Comparison of ENCODE assay signal across 31 cellular contexts in the genomic region with DNA sequence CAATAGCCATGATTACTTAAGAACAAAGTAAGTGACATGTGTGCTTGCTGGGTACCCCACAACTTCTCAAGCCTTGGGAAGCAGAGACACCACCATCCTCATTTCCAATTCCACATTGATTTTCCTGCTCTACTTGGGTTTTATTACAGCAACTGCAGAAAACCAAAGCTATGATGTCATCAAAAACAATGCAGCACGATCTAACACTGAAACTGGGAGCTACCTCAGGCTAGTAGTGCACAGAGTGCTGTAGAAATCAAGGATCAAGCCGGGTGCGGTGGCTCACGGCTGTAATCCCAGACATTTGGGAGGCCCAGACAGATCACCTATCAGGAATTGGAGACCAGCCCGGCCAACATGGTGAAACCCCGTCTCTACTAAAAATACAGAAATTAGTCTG.
"Had no signal": no experiment of that assay in that cellular context is flagged by ENCODE, and none has a peak within 500 bp of the region (broad histone marks: within the 10 kb centered on the region; RNA-seq: fewer than 3 reads in every experiment).

No MANE protein-coding gene starts in this region.

- H3K4me3 ChIP-seq: ascending aorta, K562, MG63, SJCRH30 had no signal

- H3K4me1 Mint-ChIP-seq: activated naive CD4-positive, alpha-beta T cell treated with anti-CD3 and anti-CD28 coated beads, Interleukin-2, amount 50 U/mL, for 24 hours; WTC11 had no signal

- H3K27ac ChIP-seq: ascending aorta, SJCRH30 had no signal

- H3K9me3 ChIP-seq: ascending aorta, MG63, SJCRH30 had no signal

- DNase-seq: activated CD4-positive, alpha-beta T cell treated with anti-CD3 and anti-CD28 coated beads for 48 hours; activated CD4-positive, alpha-beta T cell treated with anti-CD3 and anti-CD28 coated beads, Interleukin-2, amount 50 U/mL, for 4 hours; activated CD4-positive, CD25-positive, alpha-beta regulatory T cell treated with anti-CD3 and anti-CD28 coated beads, Interleukin-2, amount 50 U/mL, for 72 hours; activated CD8-positive, alpha-beta memory T cell treated with anti-CD3 and anti-CD28 coated beads, Interleukin-2, amount 50 U/mL, for 48 hours; activated CD8-positive, alpha-beta T cell treated with anti-CD3 and anti-CD28 coated beads, Interleukin-2, amount 10 ng/mL, durations not matched to agents 7 days and 5 days; activated naive CD4-positive, alpha-beta T cell; activated T-cell treated with anti-CD3 and anti-CD28 coated beads, Interleukin-2, amount 50 U/mL, for 1 hour; amniotic stem cell; MG63; MV-4-11; NCI-H1092 treated with DMSO at 0.1 percent for 48 hours; NCI-H1417 treated with DMSO at 0.1 percent for 48 hours; NCI-H1694; NCI-H2029 treated with DMSO at 0.1 percent for 48 hours; NCI-H345; NCI-H510A; NCI-H69; NK-92 treated with Interleukin-12 subunit alpha and Interleukin-12 subunit beta, amount 100 ng/mL, for 24 hours; OCI-M1; Right ventricle myocardium superior; RPMI8226; SW 1271 had no signal

- H3K27me3 ChIP-seq: ascending aorta, MG63, SJCRH30 had no signal

- H3K27ac Mint-ChIP-seq: activated CD8-positive, alpha-beta T cell treated with anti-CD3 and anti-CD28 coated beads, Interleukin-2, amount 10 ng/mL, durations not matched to agents 7 days and 5 days; activated naive CD4-positive, alpha-beta T cell treated with anti-CD3 and anti-CD28 coated beads, Interleukin-2, amount 50 U/mL, for 24 hours; T-helper 1 cell treated with Interleukin-12 subunit alpha and Interleukin-12 subunit beta and Interleukin-4 antibody, amounts not matched to agents 30 μg/mL and 1 μg/mL, for 36 hours; WTC11 had no signal

- H3K27me3 Mint-ChIP-seq: activated naive CD4-positive, alpha-beta T cell treated with anti-CD3 and anti-CD28 coated beads, Interleukin-2, amount 50 U/mL, for 24 hours had no signal

- H3K36me3 Mint-ChIP-seq: activated naive CD4-positive, alpha-beta T cell treated with anti-CD3 and anti-CD28 coated beads, Interleukin-2, amount 50 U/mL, for 24 hours; brain; WTC11 had no signal

- H3K9me3 Mint-ChIP-seq: activated naive CD4-positive, alpha-beta T cell treated with anti-CD3 and anti-CD28 coated beads, Interleukin-2, amount 50 U/mL, for 24 hours; T-helper 1 cell treated with Interleukin-12 subunit alpha and Interleukin-12 subunit beta and Interleukin-4 antibody, amounts not matched to agents 30 μg/mL and 1 μg/mL, for 36 hours; WTC11 had no signal

- ATAC-seq: activated CD8-positive, alpha-beta T cell treated with anti-CD3 and anti-CD28 coated beads, Interleukin-2, amount 10 ng/mL, durations not matched to agents 7 days and 5 days; K562; Panc1; SK-N-SH treated with all-trans-retinoic acid at 6 μM for 48 hours; WTC11 had no signal

- H3K36me3 ChIP-seq: ascending aorta, MG63, SJCRH30 had no signal

- H3K4me3 Mint-ChIP-seq: activated CD8-positive, alpha-beta T cell treated with anti-CD3 and anti-CD28 coated beads, Interleukin-2, amount 10 ng/mL, durations not matched to agents 7 days and 5 days; activated naive CD4-positive, alpha-beta T cell treated with anti-CD3 and anti-CD28 coated beads, Interleukin-2, amount 50 U/mL, for 24 hours; brain; T-helper 1 cell treated with Interleukin-12 subunit alpha and Interleukin-12 subunit beta and Interleukin-4 antibody, amounts not matched to agents 30 μg/mL and 1 μg/mL, for 36 hours; WTC11 had no signal
